10 cellular contexts compared by ENCODE assay signal in genomic region chr11:71606853-71607519, GRCh38. TPM values are rescaled to one million over a fixed set of nuclear protein-coding genes. Genes with fewer than 3 reads are reported as not detected.
A peak's percentile ranks its signal among the peaks of the same experiment; 100 is the strongest.
DNase-seq lines count a peak whose midpoint lies in the region; ATAC-seq, FAIRE-seq and TF ChIP-seq lines count a peak whose summit lies in the region.
"Not testable (repeated sequence)": the region's sequence is repeated elsewhere in the genome, so short reads cannot be mapped to it uniquely, and the experiment has no call there.
"Had no signal": no experiment of that assay in that cellular context is flagged by ENCODE, and none has a peak within 500 bp of the region (broad histone marks: within the 10 kb centered on the region; RNA-seq: fewer than 3 reads in every experiment).

No MANE protein-coding gene starts in this region.

- not testable (repeated sequence) for ATAC-seq in naive thymus-derived CD4-positive, alpha-beta T cell

- POLR2A ChIA-PET in naive thymus-derived CD4-positive, alpha-beta T cell (lab: Charles Lee) = not testable (repeated sequence)

- H2BK5ac ChIP-seq in trophoblast cell (ENCODE audit: low read depth, low read length, poor library complexity) = not testable (repeated sequence)

- intact Hi-C loops in naive thymus-derived CD4-positive, alpha-beta T cell (cut with micrococcal nuclease) = not testable (repeated sequence)

- H4K8ac ChIP-seq in trophoblast cell (ENCODE audit: low read depth, low read length) = not testable (repeated sequence)

- H3K9me3 Mint-ChIP-seq in astrocyte (ENCODE audit: unreplicated experiment); naive thymus-derived CD4-positive, alpha-beta T cell: not testable (repeated sequence)

- not testable (repeated sequence) for H3K9me3 ChIP-seq in NT2/D1 (ENCODE audit: insufficient read depth, low read length); astrocyte (ENCODE audit: insufficient read depth, low read depth, low read length); cardiac muscle cell (ENCODE audit: low read depth); naive thymus-derived CD4-positive, alpha-beta T cell (ENCODE audit: control insufficient read depth in 2 of 3, low read length in 3 of 3); trophoblast cell (ENCODE audit: insufficient read depth, low read depth, low read length)

- peak overlapping the region; percentile 54 for H3K4me3 Mint-ChIP-seq in astrocyte (ENCODE audit: unreplicated experiment)
- peak overlapping the region in 7 of 10 donors; percentile 43 to 73 (median 53) for H3K4me3 Mint-ChIP-seq in naive thymus-derived CD4-positive, alpha-beta T cell

- H3K4me3 ChIP-seq in NT2/D1 (ENCODE audit: insufficient read length, low read depth) (peak overlapping the region; percentile 51), cardiac muscle cell (peak overlapping the region; percentile 9)
- H3K4me3 ChIP-seq in astrocyte (ENCODE audit: insufficient read depth, low read depth, low read length); naive thymus-derived CD4-positive, alpha-beta T cell (ENCODE audit: low read length); trophoblast cell (ENCODE audit: low read depth, low read length): not testable (repeated sequence)

- H3K36me3 ChIP-seq in NT2/D1 (ENCODE audit: insufficient read depth, insufficient read length, low read length); astrocyte (ENCODE audit: insufficient read depth, low read length); cardiac muscle cell; naive thymus-derived CD4-positive, alpha-beta T cell (ENCODE audit: control insufficient read depth in 2 of 3, insufficient read depth in 3 of 3, low read length in 3 of 3); trophoblast cell (ENCODE audit: control insufficient read depth in 1 of 2, insufficient read depth in 2 of 2, low read length in 2 of 2): not testable (repeated sequence)

- H3K36me3 Mint-ChIP-seq in astrocyte (ENCODE audit: low read depth, unreplicated experiment); naive thymus-derived CD4-positive, alpha-beta T cell: not testable (repeated sequence)

- H2BK120ac ChIP-seq in trophoblast cell (ENCODE audit: insufficient read depth, low read length, poor library complexity) = not testable (repeated sequence)

- CTCF ChIA-PET in naive thymus-derived CD4-positive, alpha-beta T cell (lab: Charles Lee) = not testable (repeated sequence)

- H3K23ac ChIP-seq in trophoblast cell (ENCODE audit: low read length) = not testable (repeated sequence)

- H3K79me1 ChIP-seq in trophoblast cell (ENCODE audit: low read length) = not testable (repeated sequence)

- TF ChIP-seq CTCF in astrocyte (IDR thresholded peaks at IDR 0.05; ENCODE audit: insufficient read depth, low read depth, low read length); cardiac muscle cell (IDR thresholded peaks at IDR 0.05; ENCODE audit: low read depth, low read length): not testable (repeated sequence)

- H2BK12ac ChIP-seq in trophoblast cell (ENCODE audit: low read length) = not testable (repeated sequence)

- not testable (repeated sequence) for H3K27ac ChIP-seq in astrocyte (ENCODE audit: low read depth, low read length); cardiac muscle cell; naive thymus-derived CD4-positive, alpha-beta T cell (ENCODE audit: low read depth, low read length); trophoblast cell (ENCODE audit: low read depth, low read length)

- WGBS in trophoblast cell (ENCODE audit: extremely low coverage, insufficient coverage, insufficient read length) = no CpG with 5 or more reads among the region's 48 CpGs

- DNase-seq in ELF-1 (ENCODE audit: low read depth, low spot score) (peak; percentile 44), iPS-NIHi11 (ENCODE audit: low spot score) (peak; percentile 13), trophoblast cell (peak; percentile 21 to 68)
- not testable (repeated sequence) for DNase-seq in NT2/D1 (ENCODE audit: low read depth, low spot score); astrocyte (ENCODE audit: low read depth); cardiac muscle cell (ENCODE audit: low read depth in 1 of 2, low spot score in 1 of 2); naive thymus-derived CD4-positive, alpha-beta T cell

- not testable (repeated sequence) for FAIRE-seq in astrocyte (lab: Jason Lieb, UNC)

- H3K27me3 ChIP-seq in NT2/D1 (ENCODE audit: insufficient read depth, insufficient read length) = peaks cover 23% of the 10 kb centered on the region
- H3K27me3 ChIP-seq in astrocyte (ENCODE audit: insufficient read depth, low read length); naive thymus-derived CD4-positive, alpha-beta T cell (ENCODE audit: control insufficient read depth in 2 of 2, insufficient read depth in 2 of 2, low read length in 2 of 2): not testable (repeated sequence)
- H3K27me3 ChIP-seq in cardiac muscle cell = peaks cover 42% of the 10 kb centered on the region
- peaks cover 11% of the 10 kb centered on the region for H3K27me3 ChIP-seq in trophoblast cell (ENCODE audit: insufficient read depth, low read length)

- peak overlapping the region; percentile 70 for H3K9ac ChIP-seq in NT2/D1 (ENCODE audit: insufficient read length, low read depth)
- H3K9ac ChIP-seq in astrocyte (ENCODE audit: low read length); trophoblast cell (ENCODE audit: low read length): not testable (repeated sequence)

- H3K4ac ChIP-seq in trophoblast cell (ENCODE audit: low read depth, low read length) = not testable (repeated sequence)

- not testable (repeated sequence) for H3K4me2 ChIP-seq in astrocyte (ENCODE audit: low read length)
- peak overlapping the region; percentile 59 for H3K4me2 ChIP-seq in trophoblast cell (ENCODE audit: low read length)

- H3K4me1 Mint-ChIP-seq in astrocyte (ENCODE audit: low read depth, unreplicated experiment); naive thymus-derived CD4-positive, alpha-beta T cell: not testable (repeated sequence)

- not testable (repeated sequence) for H3K79me2 ChIP-seq in astrocyte (ENCODE audit: insufficient read depth, low read length); trophoblast cell (ENCODE audit: control insufficient read depth, insufficient read depth, low read length, poor library complexity)

- H4K12ac ChIP-seq in trophoblast cell (ENCODE audit: low read depth, low read length) = not testable (repeated sequence)

- peaks cover 55% of the 10 kb centered on the region for H3K27me3 Mint-ChIP-seq in astrocyte (ENCODE audit: low read depth, unreplicated experiment)
- H3K27me3 Mint-ChIP-seq in naive thymus-derived CD4-positive, alpha-beta T cell = peaks cover 16 to 57% (median 39%) of the 10 kb centered on the region in 5 donors

- not testable (repeated sequence) for H2AFZ ChIP-seq in astrocyte (ENCODE audit: low read depth, low read length); trophoblast cell (ENCODE audit: insufficient read depth, low read length, poor library complexity)

- H4K20me1 ChIP-seq in astrocyte (ENCODE audit: insufficient read depth, low read length) = not testable (repeated sequence)

- H4K91ac ChIP-seq in trophoblast cell (ENCODE audit: low read depth, low read length) = not testable (repeated sequence)

- not testable (repeated sequence) for H3K4me1 ChIP-seq in NT2/D1 (ENCODE audit: insufficient read depth, insufficient read length); astrocyte (ENCODE audit: insufficient read depth, low read length); cardiac muscle cell (ENCODE audit: low read depth); naive thymus-derived CD4-positive, alpha-beta T cell (ENCODE audit: control insufficient read depth in 2 of 2, insufficient read depth in 2 of 2, low read length in 2 of 2); trophoblast cell (ENCODE audit: control insufficient read depth in 1 of 2, insufficient read depth in 2 of 2, low read length in 2 of 2)

- not testable (repeated sequence) for H2AK5ac ChIP-seq in trophoblast cell (ENCODE audit: low read length)

- not testable (repeated sequence) for H3K14ac ChIP-seq in trophoblast cell (ENCODE audit: low read length)

- not testable (repeated sequence) for H3K18ac ChIP-seq in trophoblast cell (ENCODE audit: low read length)

- not testable (repeated sequence) for H3K27ac Mint-ChIP-seq in astrocyte (ENCODE audit: unreplicated experiment); naive thymus-derived CD4-positive, alpha-beta T cell

RNA-seq across cellular contexts. Expression of gene KRTAP5-11, which starts 24.3 kb away (rescaled TPM):
- total RNA-seq in astrocyte = not detected in 2 replicates
- total RNA-seq in cardiac muscle cell = not detected in 2 replicates
- not detected in 2 replicates for polyA plus RNA-seq in cardiac muscle cell
- total RNA-seq in naive thymus-derived CD4-positive, alpha-beta T cell = not detected
- polyA plus RNA-seq in naive thymus-derived CD4-positive, alpha-beta T cell = not detected
- polyA plus RNA-seq in trophoblast cell (2013) = not detected in 2 replicates
- total RNA-seq: HepG2 had no signal
- polyA plus RNA-seq: AG04450, BJ, HepG2 had no signal

RNA-seq across cellular contexts. Expression of gene KRTAP5-10, which starts 41.6 kb away (rescaled TPM):
- total RNA-seq in astrocyte (0.34 TPM in 1 of 2 replicates, not detected in the other), cardiac muscle cell (0.14 TPM in 1 of 2 replicates, not detected in the other)
- polyA plus RNA-seq in cardiac muscle cell = 0.23 and 0.34 TPM in 2 replicates
- total RNA-seq in naive thymus-derived CD4-positive, alpha-beta T cell = not detected
- not detected for polyA plus RNA-seq in naive thymus-derived CD4-positive, alpha-beta T cell
- polyA plus RNA-seq in trophoblast cell (2013) = 0.07 TPM in 2 replicates
- total RNA-seq: HepG2 had no signal
- polyA plus RNA-seq: AG04450, HepG2 had no signal

RNA-seq across cellular contexts. Expression of gene KRTAP5-9, which starts 58.8 kb away (rescaled TPM):
- total RNA-seq in astrocyte = 0.43 TPM in 1 of 2 replicates, not detected in the other
- 0.39 TPM in 1 of 2 replicates, not detected in the other for total RNA-seq in cardiac muscle cell
- polyA plus RNA-seq in cardiac muscle cell = not detected in 2 replicates
- under 1 TPM in 1 of 5 experiments, not detected in 4; 0.43 TPM for total RNA-seq in naive thymus-derived CD4-positive, alpha-beta T cell
- polyA plus RNA-seq in naive thymus-derived CD4-positive, alpha-beta T cell = not detected
- polyA plus RNA-seq in trophoblast cell (2013) = 0.05 and 0.11 TPM in 2 replicates
- polyA plus RNA-seq: AG04450, HepG2 had no signal
